ENCODE assay signal across 9 cellular contexts in genomic region chr14:78598046-78598652, GRCh38.
DNase-seq lines count a peak whose midpoint lies in the region; ATAC-seq, FAIRE-seq and TF ChIP-seq lines count a peak whose summit lies in the region.
"Had no signal": no experiment of that assay in that cellular context is flagged by ENCODE, and none has a peak within 500 bp of the region (broad histone marks: within the 10 kb centered on the region; RNA-seq: fewer than 3 reads in every experiment).

No MANE protein-coding gene starts in this region.

- no TSS peak for BruUV-seq in K562 (replicated peaks; lab: Mats Ljungman, UMichigan)

- no peaks in the 10 kb centered on the region for H3K79me2 ChIP-seq in K562 (ENCODE audit: control insufficient read depth, insufficient read depth, low read length)

- no peak overlapping the region for H3K4me3 ChIP-seq in H7 (ENCODE audit: insufficient read depth, low read depth, low read length)
- H3K4me3 ChIP-seq in MG63, result no peak overlapping the region
- 0 out of 2 replicates have a peak overlapping the region, but pooled peaks have one; percentile 25 for H3K4me3 ChIP-seq in SK-N-MC
- no peak overlapping the region for H3K4me3 ChIP-seq in K562
- H3K4me3 ChIP-seq in skeletal muscle satellite cell (ENCODE audit: low read length), result no peak overlapping the region
- H3K4me3 ChIP-seq: BLaER1 treated with 17β-estradiol and CSF1 and Interleukin-3, amounts not matched to agents 10 nM and 100 nM had no signal

- POLR2A ChIA-PET in K562 (lab: Yijun Ruan, JAX), result no interaction called here

- H3K27ac ChIP-seq in SK-N-MC, result no peak overlapping the region
- H3K27ac ChIP-seq in K562 (ENCODE audit: extremely low read depth, low read depth, low read length), result no peak overlapping the region
- H3K27ac ChIP-seq: BLaER1 treated with 17β-estradiol and CSF1 and Interleukin-3, amounts not matched to agents 10 nM and 100 nM had no signal

- H3K27me3 ChIP-seq in H7 (ENCODE audit: control insufficient read depth, insufficient read depth, low read length) (no peaks in the 10 kb centered on the region), MG63 (no peaks in the 10 kb centered on the region), K562 (ENCODE audit: control insufficient read depth in 2 of 2, insufficient read depth in 2 of 2, low read length in 2 of 2) (no peaks in the 10 kb centered on the region), skeletal muscle satellite cell (ENCODE audit: control insufficient read depth, insufficient read depth, low read length) (peaks cover 3% of the 10 kb centered on the region)
- H3K27me3 ChIP-seq: BLaER1 treated with 17β-estradiol and CSF1 and Interleukin-3, amounts not matched to agents 10 nM and 100 nM had no signal

- intact Hi-C loops in K562 (cut with micrococcal nuclease), result loop anchor here (10.0 kb wide), 2 partner anchors 153 to 573 kb away; no protein-coding TSS in a partner anchor

- DNase-seq in NCI-H187 (lab: John Stamatoyannopoulos, UW) (peak; percentile 38 to 70), NCI-H187 treated with DMSO at 0.1 percent for 48 hours (lab: John Stamatoyannopoulos, UW) (no peak), H7 (peak; percentile 76), MG63 (peak; percentile 15), SK-N-MC (ENCODE audit: low read depth, low spot score) (no peak), K562 (ENCODE audit: extremely low read depth in 1 of 4, low spot score in 3 of 4) (peak; percentile 55 to 73 (median 65)), iPS DF 4.7 (ENCODE audit: extremely low read depth, low spot score) (peak; percentile 66)

- no peak for TF ChIP-seq POLR2A in K562 (conservative IDR thresholded peaks at IDR 0.05)

- no peak for TF ChIP-seq EP300 in K562 (IDR thresholded peaks at IDR 0.05; ENCODE audit: low read length)

- TF ChIP-seq CTCF in K562 (IDR thresholded peaks at IDR 0.05 in 2 of 3, conservative IDR thresholded peaks at IDR 0.05 in 1 of 3; ENCODE audit: insufficient read depth in 2 of 3, low read depth in 1 of 3, low read length in 3 of 3), result peak; percentile 80 to 83 (median 81)

- no peak overlapping the region for H3K4me2 ChIP-seq in K562 (ENCODE audit: insufficient read depth, low read length)
- H3K4me2 ChIP-seq in skeletal muscle satellite cell (ENCODE audit: low read length), result peak overlapping the region; percentile 43
- H3K4me2 ChIP-seq: BLaER1 treated with 17β-estradiol and CSF1 and Interleukin-3, amounts not matched to agents 10 nM and 100 nM had no signal

- H2AFZ ChIP-seq in K562 (ENCODE audit: low read depth, low read length), result no peak overlapping the region

- H3K36me3 ChIP-seq in H7 (replicated peaks; ENCODE audit: control insufficient read depth, insufficient read depth, low read length), result no peaks in the 10 kb centered on the region
- no peaks in the 10 kb centered on the region for H3K36me3 ChIP-seq in MG63
- no peaks in the 10 kb centered on the region for H3K36me3 ChIP-seq in SK-N-MC (ENCODE audit: insufficient read depth, low read length)
- no peaks in the 10 kb centered on the region for H3K36me3 ChIP-seq in K562 (ENCODE audit: control insufficient read depth, insufficient read depth, low read length)
- no peaks in the 10 kb centered on the region for H3K36me3 ChIP-seq in skeletal muscle satellite cell (ENCODE audit: insufficient read depth, low read length)
- H3K36me3 ChIP-seq: BLaER1 treated with 17β-estradiol and CSF1 and Interleukin-3, amounts not matched to agents 10 nM and 100 nM had no signal

- H4K20me1 ChIP-seq in K562 (replicated peaks; ENCODE audit: control insufficient read depth, insufficient read depth, low read length), result no peaks in the 10 kb centered on the region
- H4K20me1 ChIP-seq: BLaER1 treated with 17β-estradiol and CSF1 and Interleukin-3, amounts not matched to agents 10 nM and 100 nM had no signal

- TF ChIP-seq RAD21 in K562 (CRISPR knock-in tag; conservative IDR thresholded peaks at IDR 0.05 in 1 of 2, IDR thresholded peaks at IDR 0.05 in 1 of 2), result peak; percentile 57 to 68

- H3K9me3 ChIP-seq in MG63 (no peaks in the 10 kb centered on the region), SK-N-MC (ENCODE audit: low read depth, low read length) (no peaks in the 10 kb centered on the region), K562 (replicated peaks; ENCODE audit: control insufficient read depth, insufficient read depth, low read depth, low read length) (no peaks in the 10 kb centered on the region), skeletal muscle satellite cell (replicated peaks; ENCODE audit: low read length) (no peaks in the 10 kb centered on the region)
- H3K9me3 ChIP-seq: BLaER1 treated with 17β-estradiol and CSF1 and Interleukin-3, amounts not matched to agents 10 nM and 100 nM had no signal

- 14% methylated on average over 7 of the region's 10 CpGs for WGBS in K562 (ENCODE audit: insufficient coverage, low coverage, missing lambda C conversion rate)

- in situ Hi-C loops in K562 (cut with MboI), result loop anchor here (25.0 kb wide), 2 partner anchors 586 to 936 kb away; no protein-coding TSS in a partner anchor

- peak; percentile 80 for FAIRE-seq in K562 (lab: Jason Lieb, UNC)

- ATAC-seq in K562, result peak; percentile 99

- H3K9ac ChIP-seq in SK-N-MC (ENCODE audit: insufficient read length), result no peak overlapping the region
- H3K9ac ChIP-seq in K562 (ENCODE audit: insufficient read depth in 1 of 2, low read depth in 2 of 2, low read length in 2 of 2), result no peak overlapping the region
- no peak overlapping the region for H3K9ac ChIP-seq in skeletal muscle satellite cell (ENCODE audit: low read depth, low read length)
- H3K9ac ChIP-seq: BLaER1 treated with 17β-estradiol and CSF1 and Interleukin-3, amounts not matched to agents 10 nM and 100 nM had no signal

- CTCF ChIA-PET in K562 (lab: Yijun Ruan, JAX; ENCODE audit: low intra/inter-chr PET ratio), result interaction anchor here (0.6 to 0.9 kb wide), 3 partner anchors 456 to 1725 kb away, joined by 3 read pairs; no protein-coding TSS in a partner anchor

- no peaks in the 10 kb centered on the region for H3K4me1 ChIP-seq in K562 (replicated peaks in 1 of 2; ENCODE audit: control insufficient read depth in 2 of 2, insufficient read depth in 2 of 2, low read length in 2 of 2)
- H3K4me1 ChIP-seq in skeletal muscle satellite cell (ENCODE audit: control insufficient read depth, insufficient read depth, low read length), result no peaks in the 10 kb centered on the region
- H3K4me1 ChIP-seq: BLaER1 treated with 17β-estradiol and CSF1 and Interleukin-3, amounts not matched to agents 10 nM and 100 nM had no signal

- H3K9me1 ChIP-seq in K562 (ENCODE audit: control insufficient read depth, insufficient read depth, low read length), result no peaks in the 10 kb centered on the region

TF ChIP-seq in K562, 482 proteins besides CTCF, POLR2A, EP300 and RAD21 (continues in another document):
- TF ChIP-seq, protein P1, sequence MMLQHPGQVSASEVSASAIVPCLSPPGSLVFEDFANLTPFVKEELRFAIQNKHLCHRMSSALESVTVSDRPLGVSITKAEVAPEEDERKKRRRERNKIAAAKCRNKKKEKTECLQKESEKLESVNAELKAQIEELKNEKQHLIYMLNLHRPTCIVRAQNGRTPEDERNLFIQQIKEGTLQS (IDR thresholded peaks at IDR 0.05), result no peak
- TF ChIP-seq, protein P1 (CRISPR knock-in tag; conservative IDR thresholded peaks at IDR 0.05), result no peak
- peak; percentile 97 for TF ChIP-seq TEAD2 (tag; IDR thresholded peaks at IDR 0.05)
- no peak for TF ChIP-seq KLF6 (CRISPR knock-in tag; IDR thresholded peaks at IDR 0.05; ENCODE audit: borderline replicate concordance)
- TF ChIP-seq, protein P2, sequence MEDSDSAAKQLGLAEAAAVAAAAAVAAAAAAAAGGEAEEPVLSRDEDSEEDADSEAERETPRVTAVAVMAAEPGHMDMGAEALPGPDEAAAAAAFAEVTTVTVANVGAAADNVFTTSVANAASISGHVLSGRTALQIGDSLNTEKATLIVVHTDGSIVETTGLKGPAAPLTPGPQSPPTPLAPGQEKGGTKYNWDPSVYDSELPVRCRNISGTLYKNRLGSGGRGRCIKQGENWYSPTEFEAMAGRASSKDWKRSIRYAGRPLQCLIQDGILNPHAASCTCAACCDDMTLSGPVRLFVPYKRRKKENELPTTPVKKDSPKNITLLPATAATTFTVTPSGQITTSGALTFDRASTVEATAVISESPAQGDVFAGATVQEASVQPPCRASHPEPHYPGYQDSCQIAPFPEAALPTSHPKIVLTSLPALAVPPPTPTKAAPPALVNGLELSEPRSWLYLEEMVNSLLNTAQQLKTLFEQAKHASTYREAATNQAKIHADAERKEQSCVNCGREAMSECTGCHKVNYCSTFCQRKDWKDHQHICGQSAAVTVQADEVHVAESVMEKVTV (CRISPR knock-in tag; IDR thresholded peaks at IDR 0.05), result 0 out of 2 replicates have a peak, but pooled peaks have one; percentile 19
- TF ChIP-seq CREM (IDR thresholded peaks at IDR 0.05; ENCODE audit: low read depth), result 0 out of 2 replicates have a peak, but pooled peaks have one; percentile 15
- no peak for TF ChIP-seq RUNX1 (IDR thresholded peaks at IDR 0.05; ENCODE audit: low read depth)
- no peak for TF ChIP-seq JUND (IDR thresholded peaks at IDR 0.05; ENCODE audit: borderline replicate concordance, low read depth, low read length)
- TF ChIP-seq JUND (tag; IDR thresholded peaks at IDR 0.05; ENCODE audit: borderline replicate concordance, low read depth, low read length), result no peak
- TF ChIP-seq TEAD4 (IDR thresholded peaks at IDR 0.05; ENCODE audit: low read length), result peak; percentile 85
- no peak for TF ChIP-seq TEAD4 (CRISPR knock-in tag; IDR thresholded peaks at IDR 0.05; ENCODE audit: borderline replicate concordance)
- no peak for TF ChIP-seq DIDO1 (tag; IDR thresholded peaks at IDR 0.05; ENCODE audit: low read depth)
- no peak for TF ChIP-seq MCM5 (IDR thresholded peaks at IDR 0.05; ENCODE audit: low read depth)
- TF ChIP-seq ZNF174 (CRISPR knock-in tag; IDR thresholded peaks at IDR 0.05), result no peak
- TF ChIP-seq, protein P3, sequence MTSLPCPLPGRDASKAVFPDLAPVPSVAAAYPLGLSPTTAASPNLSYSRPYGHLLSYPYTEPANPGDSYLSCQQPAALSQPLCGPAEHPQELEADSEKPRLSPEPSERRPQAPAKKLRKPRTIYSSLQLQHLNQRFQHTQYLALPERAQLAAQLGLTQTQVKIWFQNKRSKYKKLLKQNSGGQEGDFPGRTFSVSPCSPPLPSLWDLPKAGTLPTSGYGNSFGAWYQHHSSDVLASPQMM (CRISPR knock-in tag; IDR thresholded peaks at IDR 0.05), result no peak
- TF ChIP-seq TEAD1 (CRISPR knock-in tag; IDR thresholded peaks at IDR 0.05), result peak; percentile 97 to 98
- TF ChIP-seq DNMT1 (IDR thresholded peaks at IDR 0.05), result no peak
- peak; percentile 38; the same call in 1 of the 2 replicates for TF ChIP-seq SMC3 (conservative IDR thresholded peaks at IDR 0.05; ENCODE audit: insufficient read depth, low read depth, low read length)
- TF ChIP-seq SMARCC2 (IDR thresholded peaks at IDR 0.05; ENCODE audit: low read depth), result no peak
- TF ChIP-seq CTBP1 (IDR thresholded peaks at IDR 0.05; ENCODE audit: borderline replicate concordance), result peak; percentile 37; the same call in 1 of the 2 replicates

Comparison
In these comparisons a context has a peak if more than half of its experiments do, and no peak if none do; other contexts are left out.
1. DNase-seq: peak in NCI-H187 (2 of 2), H7 (single experiment), MG63 (single experiment), K562 (4 of 4) and iPS DF 4.7 (single experiment); none in NCI-H187 treated with DMSO at 0.1 percent for 48 hours (single experiment) and SK-N-MC (single experiment).